ENCODE assay signal across 11 cellular contexts in genomic region chr5:7904170-7904569, GRCh38. TPM values are rescaled to one million over a fixed set of nuclear protein-coding genes. Genes with fewer than 3 reads are reported as not detected.
DNase-seq lines count a peak whose midpoint lies in the region; ATAC-seq, FAIRE-seq and TF ChIP-seq lines count a peak whose summit lies in the region.
"Had no signal": no experiment of that assay in that cellular context is flagged by ENCODE, and none has a peak within 500 bp of the region (broad histone marks: within the 10 kb centered on the region; RNA-seq: fewer than 3 reads in every experiment).

No MANE protein-coding gene starts in this region.

- TF ChIP-seq POLR2A in K562 (conservative IDR thresholded peaks at IDR 0.05) = no peak

- H3K4ac ChIP-seq in mesenchymal stem cell (ENCODE audit: low read depth in 1 of 2, low read length in 2 of 2) = no peak overlapping the region

- no peak overlapping the region for H3K14ac ChIP-seq in mesenchymal stem cell (ENCODE audit: low read length in 2 of 2)

- no peaks in the 10 kb centered on the region for H3K79me2 ChIP-seq in K562 (ENCODE audit: control insufficient read depth, insufficient read depth, low read length)

- H3K9ac ChIP-seq in K562 (ENCODE audit: insufficient read depth in 1 of 2, low read depth in 2 of 2, low read length in 2 of 2) (no peak overlapping the region), mesenchymal stem cell (ENCODE audit: low read length) (no peak overlapping the region)

- peaks cover 4% of the 10 kb centered on the region for H3K79me1 ChIP-seq in mesenchymal stem cell (replicated peaks; ENCODE audit: low read length, poor library complexity, severe bottlenecking)

- POLR2A ChIA-PET in K562 (lab: Yijun Ruan, JAX) (no interaction called here), GM10248 (lab: Yijun Ruan, JAX) (no interaction called here)

- H2BK120ac ChIP-seq in mesenchymal stem cell (ENCODE audit: low read depth, low read length) = no peak overlapping the region

- no peak for TF ChIP-seq CTCF in K562 (IDR thresholded peaks at IDR 0.05 in 2 of 3, conservative IDR thresholded peaks at IDR 0.05 in 1 of 3; ENCODE audit: insufficient read depth in 2 of 3, low read depth in 1 of 3, low read length in 3 of 3)
- no peak for TF ChIP-seq CTCF in GM10248 (IDR thresholded peaks at IDR 0.05; ENCODE audit: control extremely low read depth, extremely low read depth, low read depth, missing control alignments)

- no peak overlapping the region for H3K4me2 ChIP-seq in K562 (ENCODE audit: insufficient read depth, low read length)
- H3K4me2 ChIP-seq in mesenchymal stem cell (ENCODE audit: low read length, poor library complexity, severe bottlenecking) = no peak overlapping the region

- CTCF ChIA-PET in K562 (lab: Yijun Ruan, JAX; ENCODE audit: low intra/inter-chr PET ratio) = no interaction called here
- CTCF ChIA-PET in GM10248 (lab: Yijun Ruan, JAX) = interaction anchor here (1.0 to 1.5 kb wide), 2 partner anchors 23 to 31 kb away, joined by 3 read pairs; no protein-coding TSS in a partner anchor

- H2BK5ac ChIP-seq in mesenchymal stem cell (ENCODE audit: low read depth, low read length, poor library complexity, severe bottlenecking) = no peak overlapping the region

- 51% methylated on average over 2 of the region's 2 CpGs for WGBS in K562 (ENCODE audit: insufficient coverage, low coverage, missing lambda C conversion rate)
- 100% methylated on average over 1 of the region's 2 CpGs for WGBS in mesenchymal stem cell

- H3K27ac ChIP-seq in K562 (ENCODE audit: extremely low read depth, low read depth, low read length) (no peak overlapping the region), mesenchymal stem cell (ENCODE audit: low read length, poor library complexity, severe bottlenecking) (no peak overlapping the region)

- in situ Hi-C loops in K562 (cut with MboI) = no loop called here

- H2AFZ ChIP-seq in K562 (ENCODE audit: low read depth, low read length) = no peak overlapping the region
- no peak overlapping the region for H2AFZ ChIP-seq in mesenchymal stem cell (ENCODE audit: low read depth, low read length)

- no peaks in the 10 kb centered on the region for H4K20me1 ChIP-seq in K562 (replicated peaks; ENCODE audit: control insufficient read depth, insufficient read depth, low read length)

- TF ChIP-seq RAD21 in K562 (CRISPR knock-in tag; conservative IDR thresholded peaks at IDR 0.05 in 1 of 2, IDR thresholded peaks at IDR 0.05 in 1 of 2) = no peak

- no peaks in the 10 kb centered on the region for H3K9me1 ChIP-seq in K562 (ENCODE audit: control insufficient read depth, insufficient read depth, low read length)

- no peak for TF ChIP-seq EP300 in K562 (IDR thresholded peaks at IDR 0.05; ENCODE audit: low read length)

- BruUV-seq in K562 (replicated peaks; lab: Mats Ljungman, UMichigan) = no TSS peak

- FAIRE-seq in K562 (lab: Jason Lieb, UNC) = no peak
- FAIRE-seq: kidney had no signal

- DNase-seq in GM03348 (ENCODE audit: low spot score) (peak; percentile 29), HT-29 (ENCODE audit: low spot score) (peak; percentile 13), K562 (ENCODE audit: extremely low read depth in 1 of 4, low spot score in 3 of 4) (no peak), mesenchymal stem cell (peak; percentile 46), anterior cingulate cortex (lab: John Stamatoyannopoulos, UW) (no peak), head of caudate nucleus (no peak), GM10248 (ENCODE audit: extremely low spot score) (no peak)
- DNase-seq: kidney, NCI-H2029 treated with DMSO at 0.1 percent for 48 hours, SHP77 had no signal

- H3K4me1 ChIP-seq in K562 (replicated peaks in 1 of 2; ENCODE audit: control insufficient read depth in 2 of 2, insufficient read depth in 2 of 2, low read length in 2 of 2) = no peaks in the 10 kb centered on the region
- H3K4me1 ChIP-seq in mesenchymal stem cell (ENCODE audit: control insufficient read depth, insufficient read depth, low read depth, low read length) = peaks cover 1% of the 10 kb centered on the region

- no peak overlapping the region for H4K8ac ChIP-seq in mesenchymal stem cell (ENCODE audit: low read length)

- no peak overlapping the region for H2AK5ac ChIP-seq in mesenchymal stem cell (ENCODE audit: low read length, severe bottlenecking)

- H3K23ac ChIP-seq in mesenchymal stem cell (ENCODE audit: low read length in 2 of 2) = no peak overlapping the region

- H2BK15ac ChIP-seq in mesenchymal stem cell (ENCODE audit: low read depth, poor library complexity, severe bottlenecking) = no peak overlapping the region

- peaks cover 51% of the 10 kb centered on the region for H3K36me3 ChIP-seq in K562 (ENCODE audit: control insufficient read depth, insufficient read depth, low read length)
- H3K36me3 ChIP-seq in mesenchymal stem cell (ENCODE audit: control insufficient read depth in 1 of 2, insufficient read depth in 2 of 2, low read depth in 1 of 2, low read length in 2 of 2) = peaks cover 11 to 72% of the 10 kb centered on the region in 2 experiments

- no peak overlapping the region for H2BK12ac ChIP-seq in mesenchymal stem cell (ENCODE audit: low read length in 2 of 2)

- H3K4me3 ChIP-seq in K562 = no peak overlapping the region
- H3K4me3 ChIP-seq in mesenchymal stem cell (ENCODE audit: insufficient read depth in 1 of 2, low read depth in 1 of 2, low read length in 2 of 2) = no peak overlapping the region

- intact Hi-C loops in K562 (cut with micrococcal nuclease) (no loop called here), head of caudate nucleus (cut with DNase I) (no loop called here)

- no peaks in the 10 kb centered on the region for H3K27me3 ChIP-seq in K562 (ENCODE audit: control insufficient read depth in 2 of 2, insufficient read depth in 2 of 2, low read length in 2 of 2)
- no peaks in the 10 kb centered on the region for H3K27me3 ChIP-seq in mesenchymal stem cell (ENCODE audit: control insufficient read depth in 1 of 2, insufficient read depth in 1 of 2, low read length in 2 of 2)

- ATAC-seq in K562 (peak; percentile 48; the same call in 2 of the 3 replicates), GM19395 (IDR thresholded peaks at IDR 0.05; ENCODE audit: unreplicated experiment) (no peak)

- H3K9me3 ChIP-seq in K562 (replicated peaks; ENCODE audit: control insufficient read depth, insufficient read depth, low read depth, low read length) (0 out of 2 replicates have a peak, but pooled peaks cover 2% of the 10 kb centered on the region), mesenchymal stem cell (ENCODE audit: control insufficient read depth, low read length) (peaks cover 23% of the 10 kb centered on the region)

- H3K18ac ChIP-seq in mesenchymal stem cell (ENCODE audit: low read depth in 1 of 2, low read length in 2 of 2) = no peak overlapping the region

- H4K91ac ChIP-seq in mesenchymal stem cell (ENCODE audit: low read length) = no peak overlapping the region

RNA-seq across cellular contexts. Expression of gene MTRR, which starts 35.2 kb away (rescaled TPM):
- 36.1 and 42.1 TPM in 2 replicates for total RNA-seq in HT-29 (2014; rRNA removed; shearing (Covaris generic))
- 141 and 235 TPM in 2 replicates for total RNA-seq in K562 (2011; cell fraction: chromatin; rRNA removed; ENCODE audit: low replicate concordance)
- total RNA-seq in K562 (2011; cell fraction: nucleolus; rRNA removed) = 69.2 and 85.0 TPM in 2 replicates
- 104 and 110 TPM in 2 replicates for total RNA-seq in K562 (2011; cell fraction: nucleoplasm; rRNA removed)
- total RNA-seq in K562 (2014; rRNA removed) (38.4 and 39.3 TPM in 2 replicates), K562 (2014; rRNA removed; fragmentation: Illumina TruSeq; extraction: Trizol) (59.0 and 65.1 TPM in 2 replicates), K562 (2015; rRNA removed; fragmentation: Illumina TruSeq; extraction: Trizol) (65.0 and 68.0 TPM in 2 replicates), K562 (2021) (69.6 and 73.5 TPM in 2 replicates)
- polyA plus RNA-seq in K562 (2011; rRNA removed) (70.9 and 75.8 TPM in 2 replicates), K562 (2014; fragmentation: Illumina TruSeq; extraction: Trizol) (65.0 and 84.6 TPM in 2 replicates), K562 (2014; fragmentation: Nextera tagmentation; extraction: Ambion mirVana) (10 to 100 TPM; 40.4 to 59.4 TPM), K562 (2014; rRNA removed) (66.2 and 76.1 TPM in 2 replicates)
- polyA plus RNA-seq in K562 (2011; cell fraction: cytosol; rRNA removed) = 48.4 and 56.6 TPM in 2 replicates
- 220 and 222 TPM in 2 replicates for polyA plus RNA-seq in K562 (2011; cell fraction: nucleus; rRNA removed)
- 25.4 and 48.8 TPM in 2 replicates for polyA plus RNA-seq in K562 (2012)
- polyA minus RNA-seq in K562 (2011; rRNA and poly(A)+ RNA removed) = 153 and 189 TPM in 2 replicates
- polyA minus RNA-seq in K562 (2011; cell fraction: cytosol; rRNA and poly(A)+ RNA removed) = 30.7 and 53.2 TPM in 2 replicates
- polyA minus RNA-seq in K562 (2011; cell fraction: nucleus; rRNA and poly(A)+ RNA removed) = 180 and 255 TPM in 2 replicates
- polyA plus RNA-seq in mesenchymal stem cell (2013, experiment 1 of 2) = 21.6 TPM
- polyA plus RNA-seq in mesenchymal stem cell (2013, experiment 2 of 2) = 23.1 TPM

RNA-seq across cellular contexts. Expression of gene FASTKD3, which starts 35.3 kb away (rescaled TPM):
- total RNA-seq in HT-29 (2014; rRNA removed; shearing (Covaris generic)) = 6.3 and 8.3 TPM in 2 replicates
- 19.7 and 48.9 TPM in 2 replicates for total RNA-seq in K562 (2011; cell fraction: chromatin; rRNA removed; ENCODE audit: low replicate concordance)
- total RNA-seq in K562 (2011; cell fraction: nucleolus; rRNA removed) = 10.4 and 11.2 TPM in 2 replicates
- 16.4 and 16.6 TPM in 2 replicates for total RNA-seq in K562 (2011; cell fraction: nucleoplasm; rRNA removed)
- total RNA-seq in K562 (2014; rRNA removed) (13.7 and 17.1 TPM in 2 replicates), K562 (2014; rRNA removed; fragmentation: Illumina TruSeq; extraction: Trizol) (50.0 and 57.7 TPM in 2 replicates), K562 (2015; rRNA removed; fragmentation: Illumina TruSeq; extraction: Trizol) (44.0 and 47.5 TPM in 2 replicates), K562 (2021) (20.2 and 22.1 TPM in 2 replicates)
- polyA plus RNA-seq in K562 (2011; rRNA removed) (24.5 and 33.7 TPM in 2 replicates), K562 (2014; fragmentation: Illumina TruSeq; extraction: Trizol) (47.9 and 48.0 TPM in 2 replicates), K562 (2014; fragmentation: Nextera tagmentation; extraction: Ambion mirVana) (100 to 1,000 TPM; 127 to 149 TPM), K562 (2014; rRNA removed) (34.4 and 37.1 TPM in 2 replicates)
- 7.0 and 11.5 TPM in 2 replicates for polyA plus RNA-seq in K562 (2011; cell fraction: cytosol; rRNA removed)
- 19.1 and 22.9 TPM in 2 replicates for polyA plus RNA-seq in K562 (2011; cell fraction: nucleus; rRNA removed)
- 12.9 and 22.5 TPM in 2 replicates for polyA plus RNA-seq in K562 (2012)
- polyA minus RNA-seq in K562 (2011; rRNA and poly(A)+ RNA removed) = 25.0 and 25.4 TPM in 2 replicates
- polyA minus RNA-seq in K562 (2011; cell fraction: cytosol; rRNA and poly(A)+ RNA removed) = 5.3 and 5.9 TPM in 2 replicates
- polyA minus RNA-seq in K562 (2011; cell fraction: nucleus; rRNA and poly(A)+ RNA removed) = 15.2 and 24.5 TPM in 2 replicates
- 3.3 TPM for polyA plus RNA-seq in mesenchymal stem cell (2013, experiment 1 of 2)
- polyA plus RNA-seq in mesenchymal stem cell (2013, experiment 2 of 2) = 3.7 TPM

RNA-seq across cellular contexts. Expression of gene CFAP90, which starts 53.2 kb away (rescaled TPM):
- total RNA-seq in HT-29 (2014; rRNA removed; shearing (Covaris generic)) = not detected in 2 replicates
- not detected in 2 replicates for total RNA-seq in K562 (2011; cell fraction: chromatin; rRNA removed; ENCODE audit: low replicate concordance)
- not detected in 2 replicates for total RNA-seq in K562 (2011; cell fraction: nucleolus; rRNA removed)
- total RNA-seq in K562 (2011; cell fraction: nucleoplasm; rRNA removed) = not detected in 2 replicates
- total RNA-seq in K562 (2014; rRNA removed) (not detected in 2 replicates), K562 (2014; rRNA removed; fragmentation: Illumina TruSeq; extraction: Trizol) (not detected in 2 replicates), K562 (2015; rRNA removed; fragmentation: Illumina TruSeq; extraction: Trizol) (not detected in 2 replicates), K562 (2021) (not detected in 2 replicates)
- polyA plus RNA-seq in K562 (2011; rRNA removed) (not detected in 2 replicates), K562 (2014; fragmentation: Illumina TruSeq; extraction: Trizol) (not detected in 2 replicates), K562 (2014; fragmentation: Nextera tagmentation; extraction: Ambion mirVana) (not detected), K562 (2014; rRNA removed) (not detected in 2 replicates)
- polyA plus RNA-seq in K562 (2011; cell fraction: cytosol; rRNA removed) = not detected in 2 replicates
- polyA plus RNA-seq in K562 (2011; cell fraction: nucleus; rRNA removed) = not detected in 2 replicates
- not detected in 2 replicates for polyA plus RNA-seq in K562 (2012)
- not detected in 2 replicates for polyA minus RNA-seq in K562 (2011; rRNA and poly(A)+ RNA removed)
- polyA minus RNA-seq in K562 (2011; cell fraction: cytosol; rRNA and poly(A)+ RNA removed) = not detected in 2 replicates
- polyA minus RNA-seq in K562 (2011; cell fraction: nucleus; rRNA and poly(A)+ RNA removed) = not detected in 2 replicates
- polyA plus RNA-seq in mesenchymal stem cell (2013, experiment 1 of 2) = 0.35 TPM
- polyA plus RNA-seq in mesenchymal stem cell (2013, experiment 2 of 2) = 0.18 TPM

Comparison
In these comparisons a context has a peak if more than half of its experiments do, and no peak if none do; other contexts are left out.
1. DNase-seq: peak in GM03348 (single experiment), HT-29 (single experiment) and mesenchymal stem cell (single experiment); none in K562 (0 of 4), anterior cingulate cortex (0 of 58), head of caudate nucleus (0 of 42) and GM10248 (single experiment).